In the genomic region with DNA sequence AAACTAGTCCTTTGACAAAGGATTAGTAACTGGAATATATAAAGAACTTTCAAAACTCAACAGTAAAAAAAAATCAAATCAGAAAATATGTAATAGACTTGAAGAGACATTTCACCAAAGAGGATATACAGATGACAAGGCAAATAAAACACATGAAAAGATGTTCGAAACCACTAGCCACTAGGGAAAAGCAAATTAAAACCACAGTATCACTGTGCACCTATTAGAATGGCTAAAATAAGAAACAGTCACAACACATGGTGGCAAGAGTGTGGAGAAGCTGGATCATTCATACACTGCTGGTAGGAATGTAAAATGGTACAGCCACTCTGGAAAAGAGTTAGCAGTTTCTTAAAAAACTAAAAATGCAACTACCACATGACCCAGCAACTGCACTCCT, we compare ENCODE assay signal across 1 cellular context.
A peak's percentile ranks its signal among the peaks of the same experiment; 100 is the strongest.
TF ChIP-seq lines count a peak whose summit lies in the region.

No MANE protein-coding gene starts in this region.

TF ChIP-seq in K562, 482 proteins besides CTCF, POLR2A, EP300 and RAD21 (continued from another document):
- TF ChIP-seq, protein P1, sequence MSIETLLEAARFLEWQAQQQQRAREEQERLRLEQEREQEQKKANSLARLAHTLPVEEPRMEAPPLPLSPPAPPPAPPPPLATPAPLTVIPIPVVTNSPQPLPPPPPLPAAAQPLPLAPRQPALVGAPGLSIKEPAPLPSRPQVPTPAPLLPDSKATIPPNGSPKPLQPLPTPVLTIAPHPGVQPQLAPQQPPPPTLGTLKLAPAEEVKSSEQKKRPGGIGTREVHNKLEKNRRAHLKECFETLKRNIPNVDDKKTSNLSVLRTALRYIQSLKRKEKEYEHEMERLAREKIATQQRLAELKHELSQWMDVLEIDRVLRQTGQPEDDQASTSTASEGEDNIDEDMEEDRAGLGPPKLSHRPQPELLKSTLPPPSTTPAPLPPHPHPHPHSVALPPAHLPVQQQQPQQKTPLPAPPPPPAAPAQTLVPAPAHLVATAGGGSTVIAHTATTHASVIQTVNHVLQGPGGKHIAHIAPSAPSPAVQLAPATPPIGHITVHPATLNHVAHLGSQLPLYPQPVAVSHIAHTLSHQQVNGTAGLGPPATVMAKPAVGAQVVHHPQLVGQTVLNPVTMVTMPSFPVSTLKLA (conservative IDR thresholded peaks at IDR 0.05) = no peak
- TF ChIP-seq, protein P2, sequence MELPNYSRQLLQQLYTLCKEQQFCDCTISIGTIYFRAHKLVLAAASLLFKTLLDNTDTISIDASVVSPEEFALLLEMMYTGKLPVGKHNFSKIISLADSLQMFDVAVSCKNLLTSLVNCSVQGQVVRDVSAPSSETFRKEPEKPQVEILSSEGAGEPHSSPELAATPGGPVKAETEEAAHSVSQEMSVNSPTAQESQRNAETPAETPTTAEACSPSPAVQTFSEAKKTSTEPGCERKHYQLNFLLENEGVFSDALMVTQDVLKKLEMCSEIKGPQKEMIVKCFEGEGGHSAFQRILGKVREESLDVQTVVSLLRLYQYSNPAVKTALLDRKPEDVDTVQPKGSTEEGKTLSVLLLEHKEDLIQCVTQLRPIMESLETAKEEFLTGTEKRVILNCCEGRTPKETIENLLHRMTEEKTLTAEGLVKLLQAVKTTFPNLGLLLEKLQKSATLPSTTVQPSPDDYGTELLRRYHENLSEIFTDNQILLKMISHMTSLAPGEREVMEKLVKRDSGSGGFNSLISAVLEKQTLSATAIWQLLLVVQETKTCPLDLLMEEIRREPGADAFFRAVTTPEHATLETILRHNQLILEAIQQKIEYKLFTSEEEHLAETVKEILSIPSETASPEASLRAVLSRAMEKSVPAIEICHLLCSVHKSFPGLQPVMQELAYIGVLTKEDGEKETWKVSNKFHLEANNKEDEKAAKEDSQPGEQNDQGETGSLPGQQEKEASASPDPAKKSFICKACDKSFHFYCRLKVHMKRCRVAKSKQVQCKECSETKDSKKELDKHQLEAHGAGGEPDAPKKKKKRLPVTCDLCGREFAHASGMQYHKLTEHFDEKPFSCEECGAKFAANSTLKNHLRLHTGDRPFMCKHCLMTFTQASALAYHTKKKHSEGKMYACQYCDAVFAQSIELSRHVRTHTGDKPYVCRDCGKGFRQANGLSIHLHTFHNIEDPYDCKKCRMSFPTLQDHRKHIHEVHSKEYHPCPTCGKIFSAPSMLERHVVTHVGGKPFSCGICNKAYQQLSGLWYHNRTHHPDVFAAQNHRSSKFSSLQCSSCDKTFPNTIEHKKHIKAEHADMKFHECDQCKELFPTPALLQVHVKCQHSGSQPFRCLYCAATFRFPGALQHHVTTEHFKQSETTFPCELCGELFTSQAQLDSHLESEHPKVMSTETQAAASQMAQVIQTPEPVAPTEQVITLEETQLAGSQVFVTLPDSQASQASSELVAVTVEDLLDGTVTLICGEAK (IDR thresholded peaks at IDR 0.05) = no peak
- TF ChIP-seq, protein P2 (CRISPR knock-in tag; IDR thresholded peaks at IDR 0.05) = no peak
- TF ChIP-seq MAZ (CRISPR knock-in tag; conservative IDR thresholded peaks at IDR 0.05 in 1 of 2, IDR thresholded peaks at IDR 0.05 in 1 of 2) (no peak), U2AF2 (optimal IDR thresholded peaks at IDR 0.05; ENCODE audit: low read depth, low read length) (no peak), FOXM1 (IDR thresholded peaks at IDR 0.05; ENCODE audit: low read depth) (no peak), FOXM1 (CRISPR knock-in tag; IDR thresholded peaks at IDR 0.05; ENCODE audit: low read depth) (no peak), NFE2 (IDR thresholded peaks at IDR 0.05; ENCODE audit: low read depth) (peak; percentile 24; the same call in 1 of the 2 replicates), IFI16 (CRISPR knock-in tag; IDR thresholded peaks at IDR 0.05) (no peak), EHMT2 (IDR thresholded peaks at IDR 0.05) (no peak), RAD51 (IDR thresholded peaks at IDR 0.05; ENCODE audit: borderline replicate concordance, low read depth) (no peak), GTF2F1 (IDR thresholded peaks at IDR 0.05; ENCODE audit: low read depth, low read length) (no peak), MAFG (tag; conservative IDR thresholded peaks at IDR 0.05) (peak; percentile 33; the same call in 1 of the 2 replicates), TAF1 (IDR thresholded peaks at IDR 0.05; ENCODE audit: control insufficient read depth, extremely low read depth, insufficient read depth, low read length, severe bottlenecking) (no peak), CREB1 (IDR thresholded peaks at IDR 0.05) (no peak), CREB1 (CRISPR knock-in tag; IDR thresholded peaks at IDR 0.05) (no peak), C11orf30 (IDR thresholded peaks at IDR 0.05; ENCODE audit: low read depth) (0 out of 2 replicates have a peak, but pooled peaks have one; percentile 33), OTX1 (CRISPR knock-in tag; IDR thresholded peaks at IDR 0.05) (no peak), TEAD1 (CRISPR knock-in tag; IDR thresholded peaks at IDR 0.05) (0 out of 4 replicates have a peak, but pooled peaks of 1 of the 2 experiments have one; percentile 19), ZNF12 (CRISPR knock-in tag; IDR thresholded peaks at IDR 0.05) (no peak), ETV5 (CRISPR knock-in tag; IDR thresholded peaks at IDR 0.05; ENCODE audit: low read depth) (no peak), MCM5 (IDR thresholded peaks at IDR 0.05; ENCODE audit: low read depth) (no peak), PHF21A (IDR thresholded peaks at IDR 0.05; ENCODE audit: borderline replicate concordance, low read depth) (no peak), BRCA1 (IDR thresholded peaks at IDR 0.05) (no peak), BRCA1 (CRISPR knock-in tag; IDR thresholded peaks at IDR 0.05) (no peak), KLF13 (tag; IDR thresholded peaks at IDR 0.05; ENCODE audit: borderline replicate concordance, low read depth) (no peak)
- TF ChIP-seq, protein P3, sequence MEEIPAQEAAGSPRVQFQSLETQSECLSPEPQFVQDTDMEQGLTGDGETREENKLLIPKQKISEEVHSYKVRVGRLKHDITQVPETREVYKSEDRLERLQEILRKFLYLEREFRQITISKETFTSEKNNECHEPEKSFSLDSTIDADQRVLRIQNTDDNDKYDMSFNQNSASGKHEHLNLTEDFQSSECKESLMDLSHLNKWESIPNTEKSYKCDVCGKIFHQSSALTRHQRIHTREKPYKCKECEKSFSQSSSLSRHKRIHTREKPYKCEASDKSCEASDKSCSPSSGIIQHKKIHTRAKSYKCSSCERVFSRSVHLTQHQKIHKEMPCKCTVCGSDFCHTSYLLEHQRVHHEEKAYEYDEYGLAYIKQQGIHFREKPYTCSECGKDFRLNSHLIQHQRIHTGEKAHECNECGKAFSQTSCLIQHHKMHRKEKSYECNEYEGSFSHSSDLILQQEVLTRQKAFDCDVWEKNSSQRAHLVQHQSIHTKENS (CRISPR knock-in tag; IDR thresholded peaks at IDR 0.05) = no peak
- TF ChIP-seq, protein P4, sequence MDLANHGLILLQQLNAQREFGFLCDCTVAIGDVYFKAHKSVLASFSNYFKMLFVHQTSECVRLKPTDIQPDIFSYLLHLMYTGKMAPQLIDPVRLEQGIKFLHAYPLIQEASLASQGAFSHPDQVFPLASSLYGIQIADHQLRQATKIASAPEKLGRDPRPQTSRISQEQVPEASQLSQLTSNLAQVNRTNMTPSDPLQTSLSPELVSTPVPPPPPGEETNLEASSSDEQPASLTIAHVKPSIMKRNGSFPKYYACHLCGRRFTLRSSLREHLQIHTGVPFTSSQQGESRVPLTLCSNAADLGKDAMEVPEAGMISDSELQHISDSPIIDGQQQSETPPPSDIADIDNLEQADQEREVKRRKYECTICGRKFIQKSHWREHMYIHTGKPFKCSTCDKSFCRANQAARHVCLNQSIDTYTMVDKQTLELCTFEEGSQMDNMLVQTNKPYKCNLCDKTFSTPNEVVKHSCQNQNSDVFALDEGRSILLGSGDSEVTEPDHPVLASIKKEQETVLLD (IDR thresholded peaks at IDR 0.05) = 0 out of 2 replicates have a peak, but pooled peaks have one; percentile 11
- TF ChIP-seq, protein P5, sequence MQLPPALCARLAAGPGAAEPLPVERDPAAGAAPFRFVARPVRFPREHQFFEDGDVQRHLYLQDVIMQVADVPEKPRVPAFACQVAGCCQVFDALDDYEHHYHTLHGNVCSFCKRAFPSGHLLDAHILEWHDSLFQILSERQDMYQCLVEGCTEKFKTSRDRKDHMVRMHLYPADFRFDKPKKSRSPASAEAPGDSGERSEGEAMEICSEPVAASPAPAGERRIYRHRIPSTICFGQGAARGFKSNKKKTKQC (CRISPR knock-in tag; IDR thresholded peaks at IDR 0.05) = no peak
